ENCODE assay signal across 2 cellular contexts in the genomic region with DNA sequence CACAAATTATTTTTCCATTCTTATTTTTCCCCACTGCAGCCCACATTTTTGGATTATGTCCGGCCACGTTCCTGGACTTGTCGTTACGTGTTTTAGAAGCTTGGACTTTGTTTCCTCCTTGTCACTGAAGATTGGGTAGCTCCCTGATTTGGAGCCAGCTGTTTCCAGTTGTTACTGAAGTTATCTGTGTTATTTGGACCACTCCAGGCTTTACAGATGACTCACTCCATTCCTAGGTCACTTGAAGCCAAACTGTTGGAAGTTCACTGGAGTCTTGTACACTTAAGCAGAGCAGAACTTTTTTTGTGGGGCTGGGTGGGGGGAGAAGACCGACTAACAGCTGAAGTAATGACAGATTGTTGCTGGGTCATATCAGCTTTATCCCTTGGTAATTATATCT.
TF ChIP-seq lines count a peak whose summit lies in the region.

No MANE protein-coding gene starts in this region.

TF ChIP-seq in liver, 16 proteins besides CTCF, POLR2A, EP300 and RAD21:
- TF ChIP-seq JUND (IDR thresholded peaks at IDR 0.05) (peak; percentile 57 to 76), ATF3 (IDR thresholded peaks at IDR 0.05) (no peak), RXRA (IDR thresholded peaks at IDR 0.05) (peak; percentile 44 to 52), SP1 (IDR thresholded peaks at IDR 0.05) (peak; percentile 24), NR2F2 (IDR thresholded peaks at IDR 0.05) (peak; percentile 73)

TF ChIP-seq in HepG2, 621 proteins besides CTCF, POLR2A, EP300 and RAD21:
- TF ChIP-seq AGO1 (IDR thresholded peaks at IDR 0.05; ENCODE audit: low read depth, low read length, poor library complexity, severe bottlenecking) (no peak), ZNF496 (CRISPR knock-in tag; IDR thresholded peaks at IDR 0.05; ENCODE audit: insufficient replicate concordance) (no peak), FOXP4 (CRISPR knock-in tag; IDR thresholded peaks at IDR 0.05) (no peak), ZNF562 (CRISPR knock-in tag; IDR thresholded peaks at IDR 0.05; ENCODE audit: borderline replicate concordance) (no peak), PHF20 (CRISPR knock-in tag; IDR thresholded peaks at IDR 0.05) (no peak)
